In the genomic region with DNA sequence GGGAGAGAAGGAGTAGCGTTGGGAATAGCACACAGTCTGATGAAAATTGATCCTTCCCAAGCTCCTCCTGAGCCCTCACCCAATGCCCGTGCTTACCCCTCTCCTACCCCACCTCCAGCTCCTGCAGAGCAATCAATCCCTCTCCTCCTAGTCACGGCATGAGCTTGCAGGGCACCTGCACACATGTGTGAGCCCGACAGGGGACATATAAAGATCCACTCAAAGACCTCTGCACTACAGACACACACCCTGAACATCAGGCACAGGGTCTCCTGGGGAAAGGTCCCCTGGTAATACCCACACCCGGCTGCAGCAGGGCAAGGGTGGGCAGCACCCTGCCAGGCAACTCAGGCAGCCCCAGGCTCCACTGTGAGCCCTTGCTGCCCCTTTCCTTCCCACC, we compare ENCODE assay signal across 36 cellular contexts. TPM values are rescaled to one million over a fixed set of nuclear protein-coding genes. Genes with fewer than 3 reads are reported as not detected.
"Had no signal": no experiment of that assay in that cellular context is flagged by ENCODE, and none has a peak within 500 bp of the region (broad histone marks: within the 10 kb centered on the region; RNA-seq: fewer than 3 reads in every experiment).

No MANE protein-coding gene starts in this region.

- H3K4me3 ChIP-seq: adrenal gland, body of pancreas, breast epithelium had no signal

- FAIRE-seq: astrocyte, TTC549 had no signal

- H3K27ac ChIP-seq: adrenal gland, body of pancreas, brain microvascular endothelial cell, breast epithelium, VCaP had no signal

- DNase-seq: activated B cell treated with CpG ODN at 0.5 μM for 24 hours; activated CD4-positive, alpha-beta memory T cell treated with anti-CD3 and anti-CD28 coated beads for 36 hours; activated CD4-positive, alpha-beta T cell treated with anti-CD3 and anti-CD28 coated beads for 4 hours; activated CD4-positive, alpha-beta T cell treated with anti-CD3 and anti-CD28 coated beads, Interleukin-2, amount 10 ng/mL, durations not matched to agents 24 days and 14 days; activated CD4-positive, alpha-beta T cell treated with anti-CD3 and anti-CD28 coated beads, Interleukin-2, amount 50 U/mL, for 1 hour; activated CD4-positive, alpha-beta T cell treated with anti-CD3 and anti-CD28 coated beads, Interleukin-2, amount 50 U/mL, for 4 hours; activated CD4-positive, CD25-positive, alpha-beta regulatory T cell treated with anti-CD3 and anti-CD28 coated beads, Interleukin-2, amount 50 U/mL, for 72 hours; activated CD8-positive, alpha-beta memory T cell treated with anti-CD3 and anti-CD28 coated beads, Interleukin-2, amount 50 U/mL, for 4 hours; activated CD8-positive, alpha-beta T cell treated with anti-CD3 and anti-CD28 coated beads for 36 hours; activated effector memory CD4-positive, alpha-beta T cell treated with anti-CD3 and anti-CD28 coated beads, Interleukin-2, amount 50 U/mL, for 16 hours; activated gamma-delta T cell treated with Interleukin-2 at 50 U/mL for 16 hours; activated naive CD4-positive, alpha-beta T cell; activated naive CD4-positive, alpha-beta T cell treated with anti-CD3 and anti-CD28 coated beads for 36 hours; activated naive CD4-positive, alpha-beta T cell treated with anti-CD3 and anti-CD28 coated beads, Interleukin-2, amount 50 U/mL, for 16 hours; activated naive CD8-positive, alpha-beta T cell treated with anti-CD3 and anti-CD28 coated beads for 36 hours; activated T-cell treated with anti-CD3 and anti-CD28 coated beads for 4 hours; activated T-cell treated with anti-CD3 and anti-CD28 coated beads, Interleukin-2, amount 50 U/mL, for 1 hour; activated T-cell treated with anti-CD3 and anti-CD28 coated beads, Interleukin-2, amount 50 U/mL, for 4 hours; activated T-cell treated with anti-CD3 and anti-CD28 coated beads, Interleukin-2, amount 50 U/mL, for 72 hours; adrenal gland; amniotic stem cell; aorta; body of pancreas; brain microvascular endothelial cell; caudate nucleus; cerebellar nuclear complex; T-helper 2 cell; T-helper 9 cell had no signal

- H3K36me3 ChIP-seq: adrenal gland, brain microvascular endothelial cell, breast epithelium had no signal

- H3K27me3 ChIP-seq: adrenal gland, body of pancreas, brain microvascular endothelial cell, breast epithelium had no signal

- H3K4me1 ChIP-seq: adrenal gland, breast epithelium had no signal

- H3K9me3 ChIP-seq: adrenal gland, body of pancreas, breast epithelium had no signal

RNA-seq across cellular contexts. Expression of a gene that starts 0.4 kb away (rescaled TPM):
- total RNA-seq: activated B cell treated with CpG ODN at 0.5 μM for 24 hours; activated CD4-positive, alpha-beta memory T cell treated with anti-CD3 and anti-CD28 coated beads for 36 hours; activated CD4-positive, alpha-beta T cell treated with anti-CD3 and anti-CD28 coated beads, Interleukin-2, amount 10 ng/mL, durations not matched to agents 24 days and 14 days; activated CD8-positive, alpha-beta memory T cell treated with anti-CD3 and anti-CD28 coated beads for 36 hours; activated CD8-positive, alpha-beta T cell treated with anti-CD3 and anti-CD28 coated beads for 36 hours; activated naive CD4-positive, alpha-beta T cell treated with anti-CD3 and anti-CD28 coated beads for 36 hours; activated naive CD8-positive, alpha-beta T cell treated with anti-CD3 and anti-CD28 coated beads for 36 hours; activated T-cell treated with anti-CD3 and anti-CD28 coated beads, Interleukin-2, amount 50 U/mL, for 4 hours; activated T-cell treated with anti-CD3 and anti-CD28 coated beads, Interleukin-2, amount 50 U/mL, for 72 hours; activated T-helper 1 cell treated with anti-CD3 and anti-CD28 coated beads, Interleukin-12 subunit alpha, Interleukin-12 subunit beta, Interleukin-2, Interleukin-4 antibody, amounts not matched to agents 30 ng/mL and 10 ng/mL and 1 ng/mL, durations not matched to agents 14 hours and 24 hours and 36 hours; astrocyte; body of pancreas had no signal

RNA-seq across cellular contexts. Expression of a gene that starts 37.9 kb away (rescaled TPM):
- total RNA-seq: body of pancreas had no signal

RNA-seq across cellular contexts. Expression of a gene that starts 59.9 kb away (rescaled TPM):
- total RNA-seq: activated B cell treated with CpG ODN at 0.5 μM for 24 hours; activated CD4-positive, alpha-beta memory T cell treated with anti-CD3 and anti-CD28 coated beads for 36 hours; activated CD4-positive, alpha-beta T cell treated with anti-CD3 and anti-CD28 coated beads, Interleukin-2, amount 10 ng/mL, durations not matched to agents 24 days and 14 days; activated naive CD4-positive, alpha-beta T cell treated with anti-CD3 and anti-CD28 coated beads for 36 hours; activated naive CD4-positive, alpha-beta T cell treated with anti-CD3 and anti-CD28 coated beads, Interleukin-2, amount 50 U/mL, for 72 hours; activated naive CD8-positive, alpha-beta T cell treated with anti-CD3 and anti-CD28 coated beads for 36 hours; activated T-helper 1 cell treated with anti-CD3 and anti-CD28 coated beads, Interleukin-12 subunit alpha, Interleukin-12 subunit beta, Interleukin-2, Interleukin-4 antibody, amounts not matched to agents 30 ng/mL and 10 ng/mL and 1 ng/mL, durations not matched to agents 14 hours and 24 hours and 36 hours; activated T-helper 17 cell treated with anti-CD3 and anti-CD28 coated beads, Interleukin-2, amount 50 U/mL, for 72 hours; astrocyte had no signal
